Comparison of ENCODE assay signal across 8 cellular contexts in the genomic region with DNA sequence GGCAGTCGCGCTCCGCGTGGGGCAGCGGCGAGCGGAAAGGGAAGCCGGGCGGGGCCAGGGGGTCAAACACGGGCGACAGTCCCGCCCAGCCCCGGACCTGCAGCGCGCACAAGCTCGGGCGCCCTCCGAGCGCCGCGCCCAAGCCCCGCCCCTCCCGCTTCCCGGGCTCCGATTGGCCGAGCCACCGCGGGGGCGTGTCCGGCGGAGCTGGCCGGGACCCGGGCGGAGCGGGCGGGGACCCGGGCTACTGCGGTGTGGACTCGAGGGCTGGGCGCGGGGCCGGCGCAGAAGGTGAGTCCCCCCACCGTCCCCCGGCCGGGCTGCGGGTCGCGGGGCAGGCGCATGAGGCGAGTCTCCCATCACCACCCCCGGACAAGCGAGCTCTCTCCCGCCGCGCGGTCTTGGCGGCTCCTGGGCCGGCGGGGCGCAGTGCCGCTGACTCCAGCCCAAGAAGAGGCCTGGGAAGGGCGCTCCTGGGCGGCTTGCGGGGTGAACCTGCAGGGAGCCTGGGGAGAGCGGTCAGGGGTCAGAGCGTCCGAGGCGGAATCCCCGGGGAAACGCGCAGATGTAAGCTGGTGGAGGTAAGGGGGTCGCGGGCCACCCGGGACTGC. TPM values are rescaled to one million over a fixed set of nuclear protein-coding genes. Genes with fewer than 3 reads are reported as not detected.
DNase-seq lines count a peak whose midpoint lies in the region; ATAC-seq and TF ChIP-seq lines count a peak whose summit lies in the region.

A gene with protein sequence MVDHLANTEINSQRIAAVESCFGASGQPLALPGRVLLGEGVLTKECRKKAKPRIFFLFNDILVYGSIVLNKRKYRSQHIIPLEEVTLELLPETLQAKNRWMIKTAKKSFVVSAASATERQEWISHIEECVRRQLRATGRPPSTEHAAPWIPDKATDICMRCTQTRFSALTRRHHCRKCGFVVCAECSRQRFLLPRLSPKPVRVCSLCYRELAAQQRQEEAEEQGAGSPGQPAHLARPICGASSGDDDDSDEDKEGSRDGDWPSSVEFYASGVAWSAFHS (plus strand): TSS at position 247 of the 611 bp plus-strand sequence. CDS start 8,379 bp downstream, outside the sequence.

- H3K36me3 Mint-ChIP-seq in neural crest cell (ENCODE audit: low read depth), result no peaks in the 10 kb centered on the region

- DNase-seq in DND-41, result peak; percentile 82
- peak; percentile 43 to 75 for DNase-seq in SHP77 (lab: John Stamatoyannopoulos, UW)
- DNase-seq in activated effector memory CD4-positive, alpha-beta T cell treated with anti-CD3 and anti-CD28 coated beads, Interleukin-2, amount 50 U/mL, for 16 hours, result peak; percentile 95
- peak; percentile 80 to 95 for DNase-seq in foreskin fibroblast
- DNase-seq in neural crest cell (ENCODE audit: low read depth, low spot score), result peak; percentile 83

- no peak within 1 kb of the TSS for H3K27ac Mint-ChIP-seq in neural crest cell (ENCODE audit: unreplicated experiment)

- peak within 1 kb of the TSS; percentile 77 to 95 for H3K4me3 ChIP-seq in DND-41 (ENCODE audit: low read depth in 1 of 2, low read length in 2 of 2)
- peak within 1 kb of the TSS; percentile 82 for H3K4me3 ChIP-seq in HUES6 (ENCODE audit: low read depth, low read length)
- H3K4me3 ChIP-seq in foreskin fibroblast (ENCODE audit: low read depth in 1 of 2, low read length in 2 of 2), result peak within 1 kb of the TSS; percentile 90 to 91
- peak within 1 kb of the TSS; percentile 83 to 92 for H3K4me3 ChIP-seq in stomach smooth muscle (ENCODE audit: low read length in 2 of 2)

- H3K27me3 ChIP-seq in DND-41 (ENCODE audit: insufficient read depth, low read length, poor library complexity), result peaks cover 7% of the 10 kb centered on the region
- 0 out of 2 replicates have a peak, but pooled peaks cover 4% of the 10 kb centered on the region for H3K27me3 ChIP-seq in HUES6 (ENCODE audit: control insufficient read depth, insufficient read depth, low read length)
- H3K27me3 ChIP-seq in stomach smooth muscle (ENCODE audit: control insufficient read depth in 1 of 2, insufficient read depth in 2 of 2, low read length in 2 of 2), result no peaks in the 10 kb centered on the region

- peak within 1 kb of the TSS; percentile 80 for H3K4me3 Mint-ChIP-seq in neural crest cell

- H3K4me2 ChIP-seq in DND-41 (ENCODE audit: insufficient read depth, low read length), result peak within 1 kb of the TSS; percentile 97

- peak within 1 kb of the TSS; percentile 91 for H2AFZ ChIP-seq in DND-41 (ENCODE audit: low read depth, low read length)

- peak within 1 kb of the TSS; percentile 52; the same call in 1 of the 2 replicates for H3K27ac ChIP-seq in DND-41 (ENCODE audit: low read length)
- no peak within 1 kb of the TSS for H3K27ac ChIP-seq in HUES6 (ENCODE audit: low read depth, low read length)
- peak within 1 kb of the TSS; percentile 91 for H3K27ac ChIP-seq in stomach smooth muscle (ENCODE audit: low read length)

- H3K79me2 ChIP-seq in DND-41 (ENCODE audit: insufficient read depth, low read length), result peaks cover 15% of the 10 kb centered on the region

- H3K9ac ChIP-seq in DND-41 (ENCODE audit: low read depth, low read length) (peak within 1 kb of the TSS; percentile 79), HUES6 (ENCODE audit: low read length) (peak within 1 kb of the TSS; percentile 18), stomach smooth muscle (ENCODE audit: low read length in 2 of 2) (peak within 1 kb of the TSS; percentile 61 to 76)

- peak; percentile 84 for ATAC-seq in DND-41 (ENCODE audit: insufficient read depth, low read depth)
- ATAC-seq in GM21447 (IDR thresholded peaks at IDR 0.05; ENCODE audit: unreplicated experiment), result peak; percentile 77

- no peaks in the 10 kb centered on the region for H3K36me3 ChIP-seq in DND-41 (ENCODE audit: insufficient read depth, low read length)
- no peaks in the 10 kb centered on the region for H3K36me3 ChIP-seq in HUES6 (ENCODE audit: control insufficient read depth, insufficient read depth, low read length)
- no peaks in the 10 kb centered on the region for H3K36me3 ChIP-seq in stomach smooth muscle (ENCODE audit: control insufficient read depth in 2 of 2, insufficient read depth in 2 of 2, low read length in 2 of 2)

- peaks cover 47% of the 10 kb centered on the region for H3K27me3 Mint-ChIP-seq in neural crest cell (ENCODE audit: low read depth)

- H3K9me3 ChIP-seq in DND-41 (ENCODE audit: insufficient read depth, low read length, severe bottlenecking), result no peaks in the 10 kb centered on the region
- no peaks in the 10 kb centered on the region for H3K9me3 ChIP-seq in HUES6 (ENCODE audit: control insufficient read depth, insufficient read depth, low read depth, low read length)
- no peaks in the 10 kb centered on the region for H3K9me3 ChIP-seq in stomach smooth muscle (ENCODE audit: control insufficient read depth in 2 of 2, low read length in 2 of 2)

- peaks cover 14% of the 10 kb centered on the region for H3K4me1 Mint-ChIP-seq in neural crest cell

- no peak for TF ChIP-seq CTCF in DND-41 (IDR thresholded peaks at IDR 0.05; ENCODE audit: borderline replicate concordance, extremely low read depth, low read length, poor library complexity, severe bottlenecking)
- TF ChIP-seq CTCF in foreskin fibroblast (IDR thresholded peaks at IDR 0.05; ENCODE audit: low read depth, low read length), result no peak
- TF ChIP-seq CTCF in neural crest cell (conservative IDR thresholded peaks at IDR 0.05), result no peak

- no peaks in the 10 kb centered on the region for H3K9me3 Mint-ChIP-seq in neural crest cell

- 0 out of 2 replicates have a peak, but pooled peaks cover 5% of the 10 kb centered on the region for H4K20me1 ChIP-seq in DND-41 (ENCODE audit: insufficient read depth, low read length)

- peaks cover 44% of the 10 kb centered on the region for H3K4me1 ChIP-seq in DND-41 (ENCODE audit: insufficient read depth, low read length)
- peaks cover 38% of the 10 kb centered on the region for H3K4me1 ChIP-seq in HUES6 (ENCODE audit: control insufficient read depth, insufficient read depth, low read length)
- peaks cover 66% of the 10 kb centered on the region for H3K4me1 ChIP-seq in stomach smooth muscle (ENCODE audit: control insufficient read depth, insufficient read depth, low read length)

RNA-seq across cellular contexts. Expression of the gene that starts here (rescaled TPM):
- total RNA-seq in neural crest cell, result 1.2 TPM in 2 replicates

Comparison
In these comparisons a context has a peak if more than half of its experiments do, and no peak if none do; other contexts are left out.
1. H3K9ac ChIP-seq: peak in every context shown above with its lines; median percentile 79 in DND-41; 68 in stomach smooth muscle; 18 in HUES6.